In the genomic region with DNA sequence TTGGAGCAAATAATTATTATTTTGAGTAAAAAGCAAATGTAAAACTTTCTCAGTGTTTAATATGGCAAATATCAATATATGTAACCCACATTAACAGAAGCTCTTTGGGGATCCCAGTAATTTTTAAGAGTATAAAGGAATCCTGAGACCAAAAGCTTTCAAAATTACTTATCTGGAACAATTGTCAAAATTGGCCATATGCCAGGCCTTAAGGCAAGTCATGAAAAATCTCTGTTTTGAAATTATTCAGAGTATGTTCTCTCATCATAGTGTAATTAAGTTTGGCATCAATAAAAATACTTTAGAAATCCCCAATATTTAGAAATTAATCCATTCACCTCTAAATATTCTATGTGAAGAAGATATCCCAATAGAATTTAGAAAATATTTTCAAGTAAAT, we compare ENCODE assay signal across 12 cellular contexts.
"Had no signal": no experiment of that assay in that cellular context is flagged by ENCODE, and none has a peak within 500 bp of the region (broad histone marks: within the 10 kb centered on the region; RNA-seq: fewer than 3 reads in every experiment).

No MANE protein-coding gene starts in this region.

- H3K9me3 ChIP-seq: gastroesophageal sphincter, thyroid gland, uterus had no signal

- H3K36me3 ChIP-seq: gastroesophageal sphincter, thyroid gland, uterus had no signal

- H3K27ac ChIP-seq: gastroesophageal sphincter, hepatocyte, skin epidermis, thyroid gland, uterus had no signal

- DNase-seq: activated T-cell treated with anti-CD3 and anti-CD28 coated beads, Interleukin-2, amount 50 U/mL, for 1 hour; anterior cingulate cortex; kidney glomerular epithelial cell; naive thymus-derived CD4-positive, alpha-beta T cell; posterior cingulate gyrus; thyroid gland; uterus had no signal

- ATAC-seq: activated CD4-positive, CD25-positive, alpha-beta regulatory T cell treated with anti-CD3 and anti-CD28 coated beads, Interleukin-2, amount 50 U/mL, for 24 hours; activated naive CD4-positive, alpha-beta T cell treated with anti-CD3 and anti-CD28 coated beads, Interleukin-2, amount 50 U/mL, for 72 hours; gastroesophageal sphincter; naive thymus-derived CD4-positive, alpha-beta T cell had no signal

- H3K27me3 ChIP-seq: gastroesophageal sphincter, hepatocyte, thyroid gland, uterus had no signal

- H3K4me1 ChIP-seq: gastroesophageal sphincter, thyroid gland, uterus had no signal

- H3K4me3 ChIP-seq: gastroesophageal sphincter, hepatocyte, skin epidermis, thyroid gland, uterus had no signal
